Comparison of ENCODE assay signal across 16 cellular contexts in genomic region chr7:28707291-28707690, GRCh38.
DNase-seq lines count a peak whose midpoint lies in the region; ATAC-seq and TF ChIP-seq lines count a peak whose summit lies in the region.
"Had no signal": no experiment of that assay in that cellular context is flagged by ENCODE, and none has a peak within 500 bp of the region (broad histone marks: within the 10 kb centered on the region; RNA-seq: fewer than 3 reads in every experiment).

No MANE protein-coding gene starts in this region.

- H3K27ac Mint-ChIP-seq in glutamatergic neuron (ENCODE audit: unreplicated experiment) = peak overlapping the region; percentile 98
- H3K27ac Mint-ChIP-seq in activated naive CD4-positive, alpha-beta T cell treated with anti-CD3 and anti-CD28 coated beads, Interleukin-2, amount 10 ng/mL, durations not matched to agents 7 days and 5 days = no peak overlapping the region
- H3K27ac Mint-ChIP-seq: CD4-positive, alpha-beta T cell had no signal

- H3K4me2 ChIP-seq in osteoblast (ENCODE audit: insufficient read depth, low read length) = peak overlapping the region; percentile 69

- H3K4me3 ChIP-seq in A673 (ENCODE audit: low read depth, low read length, poor library complexity, severe bottlenecking) = no peak overlapping the region
- H3K4me3 ChIP-seq in SK-N-MC = peak overlapping the region; percentile 82; the same call in 1 of the 2 replicates
- H3K4me3 ChIP-seq in osteoblast (ENCODE audit: insufficient read depth, low read length) = no peak overlapping the region
- H3K4me3 ChIP-seq: GM12878 had no signal

- H3K27ac ChIP-seq in A673 (ENCODE audit: low read depth, low read length, poor library complexity, severe bottlenecking) (peak overlapping the region; percentile 60), SK-N-MC (no peak overlapping the region), osteoblast (ENCODE audit: low read depth, low read length) (peak overlapping the region; percentile 58)

- H3K9me3 Mint-ChIP-seq in glutamatergic neuron (ENCODE audit: unreplicated experiment) = peaks cover 10% of the 10 kb centered on the region
- no peaks in the 10 kb centered on the region for H3K9me3 Mint-ChIP-seq in activated naive CD4-positive, alpha-beta T cell treated with anti-CD3 and anti-CD28 coated beads, Interleukin-2, amount 10 ng/mL, durations not matched to agents 7 days and 5 days
- H3K9me3 Mint-ChIP-seq: CD4-positive, alpha-beta T cell; H9 had no signal

- H3K4me3 Mint-ChIP-seq in glutamatergic neuron (ENCODE audit: unreplicated experiment) = peak overlapping the region; percentile 92
- no peak overlapping the region for H3K4me3 Mint-ChIP-seq in activated naive CD4-positive, alpha-beta T cell treated with anti-CD3 and anti-CD28 coated beads, Interleukin-2, amount 10 ng/mL, durations not matched to agents 7 days and 5 days
- H3K4me3 Mint-ChIP-seq: CD4-positive, alpha-beta T cell; H9 had no signal

- BruUV-seq in A673 (replicated peaks; lab: Mats Ljungman, UMichigan) = no TSS peak

- H3K9me3 ChIP-seq in A673 (ENCODE audit: low read depth, low read length, poor library complexity, severe bottlenecking) = no peaks in the 10 kb centered on the region
- no peaks in the 10 kb centered on the region for H3K9me3 ChIP-seq in SK-N-MC (ENCODE audit: low read depth, low read length)
- H3K9me3 ChIP-seq in osteoblast (ENCODE audit: low read depth, low read length) = no peaks in the 10 kb centered on the region

- H2AFZ ChIP-seq in osteoblast (ENCODE audit: low read length) = no peak overlapping the region

- POLR2A ChIA-PET in A673 (lab: Charles Lee; ENCODE audit: low non-redundant PET) = no interaction called here

- no peaks in the 10 kb centered on the region for H3K79me2 ChIP-seq in osteoblast (ENCODE audit: insufficient read depth, low read length)

- peaks cover 7% of the 10 kb centered on the region for H3K27me3 Mint-ChIP-seq in glutamatergic neuron (ENCODE audit: unreplicated experiment)
- peaks cover 8% of the 10 kb centered on the region for H3K27me3 Mint-ChIP-seq in activated naive CD4-positive, alpha-beta T cell treated with anti-CD3 and anti-CD28 coated beads, Interleukin-2, amount 10 ng/mL, durations not matched to agents 7 days and 5 days
- H3K27me3 Mint-ChIP-seq: CD4-positive, alpha-beta T cell had no signal

- H3K36me3 Mint-ChIP-seq in glutamatergic neuron (ENCODE audit: unreplicated experiment) = no peaks in the 10 kb centered on the region
- H3K36me3 Mint-ChIP-seq in activated naive CD4-positive, alpha-beta T cell treated with anti-CD3 and anti-CD28 coated beads, Interleukin-2, amount 10 ng/mL, durations not matched to agents 7 days and 5 days = no peaks in the 10 kb centered on the region

- peaks cover 25% of the 10 kb centered on the region for H3K4me1 ChIP-seq in A673 (ENCODE audit: insufficient read depth, low read length, poor library complexity, severe bottlenecking)
- H3K4me1 ChIP-seq in osteoblast (ENCODE audit: insufficient read depth, low read length) = peaks cover 15% of the 10 kb centered on the region

- peaks cover 5% of the 10 kb centered on the region for H4K20me1 ChIP-seq in osteoblast (ENCODE audit: insufficient read depth, low read length)

- no peak overlapping the region for H3K9ac ChIP-seq in SK-N-MC (ENCODE audit: insufficient read length)

- DNase-seq in A673 (ENCODE audit: low spot score) = no peak
- no peak for DNase-seq in SK-N-MC (ENCODE audit: low read depth, low spot score)
- no peak for DNase-seq in glutamatergic neuron
- DNase-seq in osteoblast (ENCODE audit: insufficient read length, low spot score, missing footprints) = no peak
- DNase-seq in stimulated activated CD4-positive, alpha-beta T cell treated with anti-CD3 and anti-CD28 coated beads, Interleukin-4, amount 100 ng/mL, for 4 hours = no peak
- no peak for DNase-seq in DMS 273 treated with DMSO at 0.1 percent for 48 hours (lab: John Stamatoyannopoulos, UW)
- no peak for DNase-seq in activated naive CD4-positive, alpha-beta T cell treated with anti-CD3 and anti-CD28 coated beads, Interleukin-2, amount 10 ng/mL, durations not matched to agents 7 days and 5 days
- DNase-seq: 8988T; C1 segment of cervical spinal cord; Calu3; CD4-positive, alpha-beta T cell; GOT3; H9 had no signal

- no peak for ATAC-seq in HG02852 (IDR thresholded peaks at IDR 0.05; ENCODE audit: unreplicated experiment)
- ATAC-seq: GM12878, HepG2 had no signal

- intact Hi-C loops in A673 (cut with micrococcal nuclease; ENCODE audit: unreplicated experiment) = no loop called here

- H3K4me1 Mint-ChIP-seq in glutamatergic neuron (ENCODE audit: low read depth, unreplicated experiment) = peaks cover 62% of the 10 kb centered on the region
- H3K4me1 Mint-ChIP-seq in activated naive CD4-positive, alpha-beta T cell treated with anti-CD3 and anti-CD28 coated beads, Interleukin-2, amount 10 ng/mL, durations not matched to agents 7 days and 5 days = no peaks in the 10 kb centered on the region

- TF ChIP-seq CTCF in A673 (conservative IDR thresholded peaks at IDR 0.05; ENCODE audit: low read depth, low read length) = no peak
- no peak for TF ChIP-seq CTCF in glutamatergic neuron (IDR thresholded peaks at IDR 0.05; ENCODE audit: partially characterized antibody, unreplicated experiment)
- TF ChIP-seq CTCF in osteoblast (IDR thresholded peaks at IDR 0.05; ENCODE audit: extremely low read depth, low read depth, low read length) = no peak

- CTCF ChIA-PET in A673 (lab: Charles Lee) = no interaction called here
- CTCF ChIA-PET in activated naive CD4-positive, alpha-beta T cell treated with anti-CD3 and anti-CD28 coated beads, Interleukin-2, amount 10 ng/mL, durations not matched to agents 7 days and 5 days (lab: Charles Lee) = no interaction called here

- H3K27me3 ChIP-seq in A673 (replicated peaks; ENCODE audit: insufficient read depth, low read depth, low read length, poor library complexity) (no peaks in the 10 kb centered on the region), osteoblast (ENCODE audit: insufficient read depth, low read length) (no peaks in the 10 kb centered on the region)

- H3K36me3 ChIP-seq in A673 (ENCODE audit: insufficient read depth, low read length, poor library complexity, severe bottlenecking) = no peaks in the 10 kb centered on the region
- H3K36me3 ChIP-seq in SK-N-MC (ENCODE audit: insufficient read depth, low read length) = no peaks in the 10 kb centered on the region
- H3K36me3 ChIP-seq in osteoblast (ENCODE audit: insufficient read depth, low read length) = no peaks in the 10 kb centered on the region
